9 cellular contexts compared by ENCODE assay signal in genomic region chr12:13097526-13097925, GRCh38. TPM values are rescaled to one million over a fixed set of nuclear protein-coding genes. Genes with fewer than 3 reads are reported as not detected.
DNase-seq lines count a peak whose midpoint lies in the region; ATAC-seq and TF ChIP-seq lines count a peak whose summit lies in the region.
"Had no signal": no experiment of that assay in that cellular context is flagged by ENCODE, and none has a peak within 500 bp of the region (broad histone marks: within the 10 kb centered on the region; RNA-seq: fewer than 3 reads in every experiment).

No MANE protein-coding gene starts in this region.

- ATAC-seq in activated CD8-positive, alpha-beta T cell treated with anti-CD3 and anti-CD28 coated beads for 36 hours = no peak

- H3K27me3 Mint-ChIP-seq in T-helper 2 cell treated with Interferon-gamma antibody and Interleukin-4, amounts not matched to agents 5 μg/mL and 100 μg/mL, for 36 hours (ENCODE audit: low read depth) = peaks cover 6% of the 10 kb centered on the region
- H3K27me3 Mint-ChIP-seq in activated CD8-positive, alpha-beta T cell treated with anti-CD3 and anti-CD28 coated beads for 36 hours = no peaks in the 10 kb centered on the region

- peak overlapping the region; percentile 46 for H3K4me3 Mint-ChIP-seq in T-helper 2 cell treated with Interferon-gamma antibody and Interleukin-4, amounts not matched to agents 5 μg/mL and 100 μg/mL, for 36 hours
- H3K4me3 Mint-ChIP-seq in activated CD8-positive, alpha-beta T cell treated with anti-CD3 and anti-CD28 coated beads for 36 hours = peak overlapping the region; percentile 34

- no peaks in the 10 kb centered on the region for H3K36me3 ChIP-seq in thymus (ENCODE audit: control insufficient read depth, insufficient read depth)

- peak overlapping the region; percentile 82 for H3K27ac Mint-ChIP-seq in T-helper 2 cell treated with Interferon-gamma antibody and Interleukin-4, amounts not matched to agents 5 μg/mL and 100 μg/mL, for 36 hours
- peak overlapping the region; percentile 67 for H3K27ac Mint-ChIP-seq in activated CD8-positive, alpha-beta T cell treated with anti-CD3 and anti-CD28 coated beads for 36 hours

- H3K4me3 ChIP-seq in thymus (ENCODE audit: low read length) = peak overlapping the region; percentile 4

- CTCF ChIA-PET in activated CD8-positive, alpha-beta T cell treated with anti-CD3 and anti-CD28 coated beads for 36 hours (lab: Charles Lee) = interaction anchor here (1.3 to 5.9 kb wide), 2 partner anchors 113 kb away, joined by 3 to 150 read pairs; no protein-coding TSS in a partner anchor

- DNase-seq in T-helper 2 cell treated with Interferon-gamma antibody and Interleukin-4, amounts not matched to agents 5 μg/mL and 100 μg/mL, for 36 hours (ENCODE audit: low spot score) = no peak
- DNase-seq in T-helper 2 cell (no peak), NCI-H1436 treated with DMSO at 0.1 percent for 48 hours (lab: John Stamatoyannopoulos, UW) (no peak), GOT3 (lab: John Stamatoyannopoulos, UW) (no peak), GM19240 (ENCODE audit: insufficient read length, low spot score) (no peak)
- no peak for DNase-seq in activated CD8-positive, alpha-beta T cell treated with anti-CD3 and anti-CD28 coated beads for 36 hours

- intact Hi-C loops in activated CD8-positive, alpha-beta T cell treated with anti-CD3 and anti-CD28 coated beads for 36 hours (cut with micrococcal nuclease) = loop anchor here (5.0 kb wide), 1 partner anchor 180 kb away; no protein-coding TSS in a partner anchor

- H3K9me3 ChIP-seq in thymus (ENCODE audit: control insufficient read depth) = no peaks in the 10 kb centered on the region

- TF ChIP-seq CTCF in activated CD8-positive, alpha-beta T cell treated with anti-CD3 and anti-CD28 coated beads for 36 hours (IDR thresholded peaks at IDR 0.05) = no peak

- peaks cover 18% of the 10 kb centered on the region for H3K4me1 ChIP-seq in thymus (ENCODE audit: control insufficient read depth, insufficient read depth, low read length)

- peaks cover 25% of the 10 kb centered on the region for H3K4me1 Mint-ChIP-seq in T-helper 2 cell treated with Interferon-gamma antibody and Interleukin-4, amounts not matched to agents 5 μg/mL and 100 μg/mL, for 36 hours (ENCODE audit: low read depth)
- H3K4me1 Mint-ChIP-seq in activated CD8-positive, alpha-beta T cell treated with anti-CD3 and anti-CD28 coated beads for 36 hours (ENCODE audit: low read depth) = peaks cover 52% of the 10 kb centered on the region

- no peaks in the 10 kb centered on the region for H3K9me3 Mint-ChIP-seq in T-helper 2 cell treated with Interferon-gamma antibody and Interleukin-4, amounts not matched to agents 5 μg/mL and 100 μg/mL, for 36 hours
- no peaks in the 10 kb centered on the region for H3K9me3 Mint-ChIP-seq in activated CD8-positive, alpha-beta T cell treated with anti-CD3 and anti-CD28 coated beads for 36 hours

- H3K27ac ChIP-seq in layer of hippocampus (ENCODE audit: low read depth, low read length) = peak overlapping the region; percentile 40
- H3K27ac ChIP-seq in thymus (ENCODE audit: low read depth) = peak overlapping the region; percentile 10
- H3K27ac ChIP-seq: C4-2B had no signal

- WGBS in thymus = 55% methylated on average over 6 of the region's 6 CpGs

- no peaks in the 10 kb centered on the region for H3K36me3 Mint-ChIP-seq in T-helper 2 cell treated with Interferon-gamma antibody and Interleukin-4, amounts not matched to agents 5 μg/mL and 100 μg/mL, for 36 hours (ENCODE audit: low read depth)
- H3K36me3 Mint-ChIP-seq in activated CD8-positive, alpha-beta T cell treated with anti-CD3 and anti-CD28 coated beads for 36 hours (ENCODE audit: low read depth) = no peaks in the 10 kb centered on the region

- H3K27me3 ChIP-seq in layer of hippocampus (ENCODE audit: control insufficient read depth, insufficient read depth, low read length) = no peaks in the 10 kb centered on the region
- no peaks in the 10 kb centered on the region for H3K27me3 ChIP-seq in thymus (ENCODE audit: control insufficient read depth, insufficient read depth)

- POLR2A ChIA-PET in activated CD8-positive, alpha-beta T cell treated with anti-CD3 and anti-CD28 coated beads for 36 hours (lab: Charles Lee) = no interaction called here

RNA-seq across cellular contexts. Expression of gene GSG1, which starts 5.9 kb away (rescaled TPM):
- not detected for total RNA-seq in activated CD8-positive, alpha-beta T cell treated with anti-CD3 and anti-CD28 coated beads for 36 hours
- 0.14 TPM for polyA plus RNA-seq in thymus

RNA-seq across cellular contexts. Expression of gene FAM234B, which starts 53.3 kb away (rescaled TPM):
- 10 to 100 TPM; 10.0 to 10.7 TPM for total RNA-seq in activated CD8-positive, alpha-beta T cell treated with anti-CD3 and anti-CD28 coated beads for 36 hours
- 3.8 TPM for polyA plus RNA-seq in thymus
